Comparison of ENCODE assay signal across 23 cellular contexts in the genomic region with DNA sequence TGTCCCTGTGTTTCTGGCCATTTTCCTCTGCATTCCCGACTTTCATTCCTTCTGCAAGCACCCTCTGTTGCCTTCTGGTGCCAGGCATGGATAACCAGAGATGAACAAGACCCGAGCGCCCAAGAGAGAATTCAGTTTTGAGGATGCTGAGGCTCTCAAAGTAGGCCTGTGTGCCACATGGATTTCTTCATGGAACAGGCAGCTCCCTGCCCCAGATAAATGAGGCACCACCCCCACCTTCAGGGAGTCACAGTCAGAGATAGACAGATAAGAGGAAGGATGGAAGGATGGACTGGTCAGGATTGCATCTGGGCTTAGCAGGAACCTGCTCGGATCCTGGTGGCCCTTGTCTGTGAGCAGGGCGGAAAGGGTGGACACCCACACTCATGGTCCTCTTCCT. TPM values are rescaled to one million over a fixed set of nuclear protein-coding genes. Genes with fewer than 3 reads are reported as not detected.
DNase-seq lines count a peak whose midpoint lies in the region; ATAC-seq and TF ChIP-seq lines count a peak whose summit lies in the region.
"Had no signal": no experiment of that assay in that cellular context is flagged by ENCODE, and none has a peak within 500 bp of the region (broad histone marks: within the 10 kb centered on the region; RNA-seq: fewer than 3 reads in every experiment).

No MANE protein-coding gene starts in this region.

- H3K4me1 Mint-ChIP-seq in endodermal cell, result no peaks in the 10 kb centered on the region
- no peaks in the 10 kb centered on the region for H3K4me1 Mint-ChIP-seq in CD14-positive monocyte
- H3K4me1 Mint-ChIP-seq: CD4-positive, CD25-positive, alpha-beta regulatory T cell had no signal

- no peaks in the 10 kb centered on the region for H3K36me3 Mint-ChIP-seq in endodermal cell (ENCODE audit: low read depth)
- H3K36me3 Mint-ChIP-seq in CD14-positive monocyte, result no peaks in the 10 kb centered on the region
- H3K36me3 Mint-ChIP-seq: CD4-positive, CD25-positive, alpha-beta regulatory T cell had no signal

- H3K36me3 ChIP-seq in endodermal cell (ENCODE audit: control insufficient read depth, insufficient read depth, low read length), result no peaks in the 10 kb centered on the region
- H3K36me3 ChIP-seq: MG63 had no signal

- TF ChIP-seq CTCF in endodermal cell (conservative IDR thresholded peaks at IDR 0.05) (no peak), CD14-positive monocyte (IDR thresholded peaks at IDR 0.05) (no peak)

- H3K27ac ChIP-seq in endodermal cell (ENCODE audit: low read depth, low read length), result no peak overlapping the region
- H3K27ac ChIP-seq: GM23248, RWPE1 had no signal

- H3K9ac ChIP-seq in endodermal cell (ENCODE audit: extremely low read depth, low read length, poor library complexity, severe bottlenecking), result no peak overlapping the region
- H3K9ac ChIP-seq: GM23248 had no signal

- 89 to 100% methylated on average over 4 to 5 of the region's 5 CpGs for WGBS in endodermal cell (ENCODE audit: insufficient coverage in 1 of 2, insufficient read length in 1 of 2), 2 experiments

- peak; percentile 18 for DNase-seq in activated CD8-positive, alpha-beta memory T cell treated with anti-CD3 and anti-CD28 coated beads, Interleukin-2, amount 50 U/mL, for 48 hours
- no peak for DNase-seq in activated CD8-positive, alpha-beta memory T cell treated with anti-CD3 and anti-CD28 coated beads, Interleukin-2, amount 50 U/mL, for 4 hours
- DNase-seq in endodermal cell (peak; percentile 38), posterior vena cava (ENCODE audit: low spot score) (peak; percentile 51), CD14-positive monocyte (ENCODE audit: low spot score) (no peak), NCI-H2029 treated with DMSO at 0.1 percent for 48 hours (lab: John Stamatoyannopoulos, UW) (no peak)
- DNase-seq: CD4-positive, CD25-positive, alpha-beta regulatory T cell; DMS153; DND-41; GM23248; KBM-7; MG63; NCI-H1417; NCI-H1694; NCI-H2081; NCI-H2227 treated with DMSO at 0.1 percent for 48 hours; NCI-H526 treated with DMSO at 0.1 percent for 48 hours; SHP77 treated with DMSO at 0.1 percent for 48 hours had no signal

- ATAC-seq in GM21381 (IDR thresholded peaks at IDR 0.05; ENCODE audit: unreplicated experiment), result no peak

- H3K27ac Mint-ChIP-seq in endodermal cell (no peak overlapping the region), CD14-positive monocyte (no peak overlapping the region)
- H3K27ac Mint-ChIP-seq: CD4-positive, CD25-positive, alpha-beta regulatory T cell; H9 had no signal

- H3K4me1 ChIP-seq in endodermal cell (ENCODE audit: control insufficient read depth, insufficient read depth, low read length), result no peaks in the 10 kb centered on the region

- H3K4me3 Mint-ChIP-seq in endodermal cell (no peak overlapping the region), CD14-positive monocyte (no peak overlapping the region)
- H3K4me3 Mint-ChIP-seq: CD4-positive, CD25-positive, alpha-beta regulatory T cell; H9 had no signal

- H3K9me3 Mint-ChIP-seq in endodermal cell (no peaks in the 10 kb centered on the region), CD14-positive monocyte (no peaks in the 10 kb centered on the region)
- H3K9me3 Mint-ChIP-seq: H9 had no signal

- no peaks in the 10 kb centered on the region for H3K27me3 ChIP-seq in endodermal cell (ENCODE audit: control insufficient read depth, insufficient read depth, low read length, poor library complexity, severe bottlenecking)
- H3K27me3 ChIP-seq: MG63 had no signal

- intact Hi-C loops in posterior vena cava (cut with DNase I), result no loop called here
- intact Hi-C loops in CD14-positive monocyte (cut with micrococcal nuclease), result no loop called here

- no peaks in the 10 kb centered on the region for H3K9me3 ChIP-seq in endodermal cell (ENCODE audit: control insufficient read depth, low read length)
- H3K9me3 ChIP-seq: MG63 had no signal

- H3K27me3 Mint-ChIP-seq in endodermal cell (ENCODE audit: insufficient read depth) (no peaks in the 10 kb centered on the region), CD14-positive monocyte (ENCODE audit: low read depth in 3 of 3) (peaks cover 6 to 8% (median 7%) of the 10 kb centered on the region in 3 donors)

- H3K4me3 ChIP-seq in endodermal cell (ENCODE audit: low read length), result no peak overlapping the region
- H3K4me3 ChIP-seq: GM23248, MG63 had no signal

RNA-seq across cellular contexts. Expression of a gene that starts 49.4 kb away (rescaled TPM):
- total RNA-seq in endodermal cell (1 to 10 TPM; 1.2 to 2.1 TPM), posterior vena cava (1 to 10 TPM; 1.8 to 4.3 TPM)
- 12.7 TPM for polyA plus RNA-seq in endodermal cell (2013, experiment 1 of 2)
- polyA plus RNA-seq in endodermal cell (2013, experiment 2 of 2), result 10.1 TPM
- polyA plus RNA-seq in CD14-positive monocyte, result not detected
- total RNA-seq: CD4-positive, CD25-positive, alpha-beta regulatory T cell; GM23248; NCI-H460 had no signal
- polyA plus RNA-seq: BJ; CD4-positive, CD25-positive, alpha-beta regulatory T cell had no signal

Comparison
In these comparisons a context has a peak if more than half of its experiments do, and no peak if none do; other contexts are left out.
1. DNase-seq: peak in activated CD8-positive, alpha-beta memory T cell treated with anti-CD3 and anti-CD28 coated beads, Interleukin-2, amount 50 U/mL, for 48 hours (single experiment), endodermal cell (single experiment) and posterior vena cava (single experiment); none in activated CD8-positive, alpha-beta memory T cell treated with anti-CD3 and anti-CD28 coated beads, Interleukin-2, amount 50 U/mL, for 4 hours (single experiment), CD14-positive monocyte (single experiment) and NCI-H2029 treated with DMSO at 0.1 percent for 48 hours (single experiment).